Comparison of ENCODE assay signal across 8 cellular contexts in genomic region chr1:87330954-87331318, GRCh38. TPM values are rescaled to one million over a fixed set of nuclear protein-coding genes. Genes with fewer than 3 reads are reported as not detected.
DNase-seq lines count a peak whose midpoint lies in the region; ATAC-seq, FAIRE-seq and TF ChIP-seq lines count a peak whose summit lies in the region.

No MANE protein-coding gene starts in this region.

- TF ChIP-seq EP300 in A549 (IDR thresholded peaks at IDR 0.05), result no peak

- H3K27me3 ChIP-seq in HL-60 (ENCODE audit: insufficient read depth, poor library complexity, severe bottlenecking) (no peaks in the 10 kb centered on the region), mammary epithelial cell (ENCODE audit: insufficient read depth, low read length) (no peaks in the 10 kb centered on the region)

- H2AFZ ChIP-seq in mammary epithelial cell (ENCODE audit: low read depth, low read length), result peak overlapping the region; percentile 73

- no peaks in the 10 kb centered on the region for H3K27me3 Mint-ChIP-seq in mesothelial cell of epicardium (ENCODE audit: low read depth)

- BruUV-seq in mammary epithelial cell (replicated peaks; lab: Mats Ljungman, UMichigan), result no TSS peak

- H3K27ac ChIP-seq in A549 (peak overlapping the region; percentile 69 to 98; a peak in 5 of 6 replicates), HL-60 (replicated peaks) (peak overlapping the region; percentile 96), mammary epithelial cell (ENCODE audit: insufficient read depth, low read depth, low read length) (peak overlapping the region; percentile 76)

- intact Hi-C loops in mammary epithelial cell (cut with micrococcal nuclease), result loop anchor here (5.0 to 10.0 kb wide), 2 partner anchors 171 to 1354 kb away; partner anchors contain the start of gene PKN2

- dilution Hi-C loops in mammary epithelial cell (cut with HindIII; ENCODE audit: low sequenced_read_pairs), result no loop called here

- CTCF ChIA-PET in A549 (lab: Yijun Ruan, JAX) (interaction anchor here (1.2 to 2.1 kb wide), 2 partner anchors 9 to 623 kb away, joined by 4 to 8 read pairs; no protein-coding TSS in a partner anchor), mammary epithelial cell (lab: Charles Lee; ENCODE audit: low non-redundant PET) (interaction anchor here (0.6 kb wide), 2 partner anchors 1455 to 1622 kb away, joined by 3 read pairs; partner anchors contain the start of gene ZNHIT6)

- H3K4me2 ChIP-seq in A549, result peak overlapping the region; percentile 95
- H3K4me2 ChIP-seq in mammary epithelial cell (ENCODE audit: insufficient read depth, low read depth, low read length), result peak overlapping the region; percentile 97

- H3K79me2 ChIP-seq in mammary epithelial cell (ENCODE audit: insufficient read depth, low read length), result peaks cover 62% of the 10 kb centered on the region

- no peaks in the 10 kb centered on the region for H3K9me3 Mint-ChIP-seq in mesothelial cell of epicardium

- TF ChIP-seq CTCF in A549 (IDR thresholded peaks at IDR 0.05) (no peak), HL-60 (IDR thresholded peaks at IDR 0.05; ENCODE audit: insufficient read depth, low read length) (no peak), mammary epithelial cell (conservative IDR thresholded peaks at IDR 0.05 in 1 of 2, IDR thresholded peaks at IDR 0.05 in 1 of 2; ENCODE audit: extremely low read depth in 1 of 2, insufficient read depth in 1 of 2, low read depth in 1 of 2, low read length in 2 of 2) (no peak), mesothelial cell of epicardium (IDR thresholded peaks at IDR 0.05; ENCODE audit: unreplicated experiment) (no peak)

- peak overlapping the region; percentile 95 for H3K27ac Mint-ChIP-seq in mesothelial cell of epicardium

- no peaks in the 10 kb centered on the region for H3K36me3 ChIP-seq in mammary epithelial cell (ENCODE audit: insufficient read depth, low read length)

- POLR2A ChIA-PET in A549 (lab: Yijun Ruan, JAX), result interaction anchor here (0.6 kb wide), 1 partner anchor 164 kb away, joined by 4 read pairs; no protein-coding TSS in a partner anchor

- H3K36me3 Mint-ChIP-seq in mesothelial cell of epicardium, result peaks cover 11% of the 10 kb centered on the region

- H3K9me3 ChIP-seq in A549 (no peaks in the 10 kb centered on the region), mammary epithelial cell (replicated peaks; ENCODE audit: insufficient read depth, low read length) (no peaks in the 10 kb centered on the region)

- WGBS in A549 (ENCODE audit: missing lambda C conversion rate), result 3% methylated on average over 4 of the region's 8 CpGs
- WGBS in mammary epithelial cell (ENCODE audit: low coverage, missing lambda C conversion rate), result 10% methylated on average over 8 of the region's 8 CpGs

- no peak for TF ChIP-seq POLR2A in A549 (IDR thresholded peaks at IDR 0.05; ENCODE audit: low read length)

- ATAC-seq in A549, result no peak

- in situ Hi-C loops in mammary epithelial cell (cut with MboI; ENCODE audit: low sequenced_read_pairs in 2 of 2), result loop anchor here in 1 of 2 donors (5.0 to 25.0 kb wide), 2 partner anchors 66 to 731 kb away; no protein-coding TSS in a partner anchor

- FAIRE-seq in A549 (lab: Jason Lieb, UNC), result no peak

- H4K20me1 ChIP-seq in mammary epithelial cell (ENCODE audit: insufficient read depth, low read length), result no peaks in the 10 kb centered on the region

- H3K4me1 Mint-ChIP-seq in mesothelial cell of epicardium, result peaks cover 54% of the 10 kb centered on the region

- H3K9ac ChIP-seq in mammary epithelial cell (ENCODE audit: insufficient read depth, low read length), result peak overlapping the region; percentile 86

- DNase-seq in A549 (ENCODE audit: low read depth in 1 of 2, low spot score in 1 of 2), result no peak
- DNase-seq in HL-60 (ENCODE audit: low read depth in 1 of 2, low spot score in 1 of 2), result no peak
- DNase-seq in mammary epithelial cell, result no peak
- no peak for DNase-seq in mesothelial cell of epicardium (ENCODE audit: low spot score in 2 of 2, unreplicated experiment in 2 of 2)
- DNase-seq in superior temporal gyrus (ENCODE audit: extremely low spot score), result no peak
- DNase-seq in DMS79 treated with DMSO at 0.1 percent for 48 hours (lab: John Stamatoyannopoulos, UW), result no peak
- DNase-seq in iPS-NIHi7 (ENCODE audit: extremely low spot score), result no peak
- no peak for DNase-seq in activated gamma-delta T cell (lab: John Stamatoyannopoulos, UW)

- TF ChIP-seq RAD21 in A549 (conservative IDR thresholded peaks at IDR 0.05 in 1 of 2, IDR thresholded peaks at IDR 0.05 in 1 of 2), result no peak

- H3K4me3 Mint-ChIP-seq in mesothelial cell of epicardium, result peak overlapping the region; percentile 84

- H3K4me1 ChIP-seq in A549, result peaks cover 26% of the 10 kb centered on the region; the same call in 2 of the 3 replicates
- H3K4me1 ChIP-seq in mammary epithelial cell (ENCODE audit: insufficient read depth, low read length), result peaks cover 28% of the 10 kb centered on the region

- H3K4me3 ChIP-seq in A549, result peak overlapping the region; percentile 90
- peak overlapping the region; percentile 77 for H3K4me3 ChIP-seq in HL-60 (replicated peaks; ENCODE audit: insufficient read depth, low read length)
- peak overlapping the region; percentile 72 to 92 (median 82) for H3K4me3 ChIP-seq in mammary epithelial cell (replicated peaks in 1 of 3; ENCODE audit: insufficient read depth in 1 of 3, low read depth in 2 of 3, low read length in 3 of 3)

TF ChIP-seq in A549, 52 proteins besides CTCF, POLR2A, EP300 and RAD21:
- no peak for TF ChIP-seq FOSB (CRISPR knock-in tag; IDR thresholded peaks at IDR 0.05)
- no peak for TF ChIP-seq PBX3 (IDR thresholded peaks at IDR 0.05)
- TF ChIP-seq HDAC2 (IDR thresholded peaks at IDR 0.05), result no peak
- no peak for TF ChIP-seq GATA3 (IDR thresholded peaks at IDR 0.05; ENCODE audit: borderline replicate concordance)
- TF ChIP-seq, protein P1, sequence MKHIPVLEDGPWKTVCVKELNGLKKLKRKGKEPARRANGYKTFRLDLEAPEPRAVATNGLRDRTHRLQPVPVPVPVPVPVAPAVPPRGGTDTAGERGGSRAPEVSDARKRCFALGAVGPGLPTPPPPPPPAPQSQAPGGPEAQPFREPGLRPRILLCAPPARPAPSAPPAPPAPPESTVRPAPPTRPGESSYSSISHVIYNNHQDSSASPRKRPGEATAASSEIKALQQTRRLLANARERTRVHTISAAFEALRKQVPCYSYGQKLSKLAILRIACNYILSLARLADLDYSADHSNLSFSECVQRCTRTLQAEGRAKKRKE (CRISPR knock-in tag; IDR thresholded peaks at IDR 0.05; ENCODE audit: low read depth), result no peak
- TF ChIP-seq TFCP2L1 (CRISPR knock-in tag; IDR thresholded peaks at IDR 0.05), result no peak
- no peak for TF ChIP-seq JUN (IDR thresholded peaks at IDR 0.05)
- no peak for TF ChIP-seq RCOR1 (IDR thresholded peaks at IDR 0.05; ENCODE audit: low read depth, low read length)
- TF ChIP-seq CEBPB (IDR thresholded peaks at IDR 0.05), result no peak
- no peak for TF ChIP-seq RNF2 (IDR thresholded peaks at IDR 0.05; ENCODE audit: borderline replicate concordance, low read depth)
- no peak for TF ChIP-seq HOXA7 (CRISPR knock-in tag; IDR thresholded peaks at IDR 0.05)
- no peak for TF ChIP-seq PHF8 (IDR thresholded peaks at IDR 0.05; ENCODE audit: borderline replicate concordance, low read depth)
- TF ChIP-seq EHMT2 (IDR thresholded peaks at IDR 0.05; ENCODE audit: low read depth), result no peak
- TF ChIP-seq, protein P2, sequence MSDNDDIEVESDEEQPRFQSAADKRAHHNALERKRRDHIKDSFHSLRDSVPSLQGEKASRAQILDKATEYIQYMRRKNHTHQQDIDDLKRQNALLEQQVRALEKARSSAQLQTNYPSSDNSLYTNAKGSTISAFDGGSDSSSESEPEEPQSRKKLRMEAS (IDR thresholded peaks at IDR 0.05), result no peak
- no peak for TF ChIP-seq MAFK (IDR thresholded peaks at IDR 0.05; ENCODE audit: partially characterized antibody)
- no peak for TF ChIP-seq FOSL2 (IDR thresholded peaks at IDR 0.05)
- no peak for TF ChIP-seq FOSL2 (CRISPR knock-in tag; IDR thresholded peaks at IDR 0.05)
- no peak for TF ChIP-seq SREBF2 (IDR thresholded peaks at IDR 0.05)
- TF ChIP-seq BHLHE40 (IDR thresholded peaks at IDR 0.05; ENCODE audit: low read depth, low read length), result no peak
- no peak for TF ChIP-seq JUNB (IDR thresholded peaks at IDR 0.05)
TF ChIP-seq in A549: peak in this region for 0.

RNA-seq across cellular contexts. Expression of gene LMO4, which starts 2.3 kb away (rescaled TPM):
- 64.3 and 68.9 TPM in 2 replicates for polyA plus RNA-seq in A549 (2011; rRNA removed)
- polyA plus RNA-seq in A549 (2012; cell fraction: cytosol; rRNA removed), result 41.3 and 57.4 TPM in 2 replicates
- 37.2 and 37.3 TPM in 2 replicates for polyA plus RNA-seq in A549 (2012; cell fraction: nucleus; rRNA removed)
- 54.1 to 62.2 TPM (median 54.7 TPM) in 3 replicates for polyA plus RNA-seq in A549 (2017; fragmentation: RNase III; extraction: RNeasy Plus Mini Kit Qiagen cat#74134 plus additional on column Dnase treatment)
- 24.3 and 27.4 TPM in 2 replicates for polyA minus RNA-seq in A549 (2011; rRNA and poly(A)+ RNA removed)
- 10 to 100 TPM; 40.2 to 44.7 TPM for total RNA-seq in mammary epithelial cell
- polyA plus RNA-seq in mammary epithelial cell, result 34.4 TPM
- 4.8 TPM for polyA minus RNA-seq in mammary epithelial cell
- 86.5 to 96.9 TPM (median 93.0 TPM) in 3 replicates for total RNA-seq in mesothelial cell of epicardium
